In genomic region chr2:117982376-117983033, GRCh38 we compare ENCODE assay signal across 1 cellular context.
TF ChIP-seq lines count a peak whose summit lies in the region.

No MANE protein-coding gene starts in this region.

TF ChIP-seq in HepG2, 621 proteins besides CTCF, POLR2A, EP300 and RAD21:
- TF ChIP-seq KDM5A (IDR thresholded peaks at IDR 0.05; ENCODE audit: borderline replicate concordance, low read length) (no peak), TMF1 (CRISPR knock-in tag; IDR thresholded peaks at IDR 0.05; ENCODE audit: low read depth) (no peak), ZNF333 (CRISPR knock-in tag; IDR thresholded peaks at IDR 0.05; ENCODE audit: borderline replicate concordance) (no peak), MBNL3 (CRISPR knock-in tag; conservative IDR thresholded peaks at IDR 0.05) (no peak), MYC (CRISPR knock-in tag; IDR thresholded peaks at IDR 0.05; ENCODE audit: borderline replicate concordance) (no peak), CREB1 (IDR thresholded peaks at IDR 0.05) (no peak), CREB1 (CRISPR knock-in tag; IDR thresholded peaks at IDR 0.05) (no peak), ZNF441 (CRISPR knock-in tag; IDR thresholded peaks at IDR 0.05; ENCODE audit: borderline replicate concordance) (no peak), ZNF781 (CRISPR knock-in tag; IDR thresholded peaks at IDR 0.05; ENCODE audit: borderline replicate concordance, not compliant biosample characterization) (no peak), ZNF549 (CRISPR knock-in tag; IDR thresholded peaks at IDR 0.05) (no peak), ZKSCAN8 (CRISPR knock-in tag; IDR thresholded peaks at IDR 0.05; ENCODE audit: borderline replicate concordance) (no peak), FOSL2 (CRISPR knock-in tag; IDR thresholded peaks at IDR 0.05) (no peak), MED8 (CRISPR knock-in tag; IDR thresholded peaks at IDR 0.05; ENCODE audit: insufficient replicate concordance) (no peak), CENPX (CRISPR knock-in tag; IDR thresholded peaks at IDR 0.05) (no peak), NFYB (CRISPR knock-in tag; IDR thresholded peaks at IDR 0.05) (no peak)
